Comparison of ENCODE assay signal across 1 cellular context in genomic region chr20:45374101-45374467, GRCh38.
TF ChIP-seq lines count a peak whose summit lies in the region.

No MANE protein-coding gene starts in this region.

TF ChIP-seq in HCT116, 20 proteins besides CTCF, POLR2A, EP300 and RAD21 (continued from another document):
- no peak for TF ChIP-seq TCF7L2 (IDR thresholded peaks at IDR 0.05; ENCODE audit: borderline replicate concordance, extremely low read depth, insufficient read depth, insufficient read length)
- TF ChIP-seq, protein P1, sequence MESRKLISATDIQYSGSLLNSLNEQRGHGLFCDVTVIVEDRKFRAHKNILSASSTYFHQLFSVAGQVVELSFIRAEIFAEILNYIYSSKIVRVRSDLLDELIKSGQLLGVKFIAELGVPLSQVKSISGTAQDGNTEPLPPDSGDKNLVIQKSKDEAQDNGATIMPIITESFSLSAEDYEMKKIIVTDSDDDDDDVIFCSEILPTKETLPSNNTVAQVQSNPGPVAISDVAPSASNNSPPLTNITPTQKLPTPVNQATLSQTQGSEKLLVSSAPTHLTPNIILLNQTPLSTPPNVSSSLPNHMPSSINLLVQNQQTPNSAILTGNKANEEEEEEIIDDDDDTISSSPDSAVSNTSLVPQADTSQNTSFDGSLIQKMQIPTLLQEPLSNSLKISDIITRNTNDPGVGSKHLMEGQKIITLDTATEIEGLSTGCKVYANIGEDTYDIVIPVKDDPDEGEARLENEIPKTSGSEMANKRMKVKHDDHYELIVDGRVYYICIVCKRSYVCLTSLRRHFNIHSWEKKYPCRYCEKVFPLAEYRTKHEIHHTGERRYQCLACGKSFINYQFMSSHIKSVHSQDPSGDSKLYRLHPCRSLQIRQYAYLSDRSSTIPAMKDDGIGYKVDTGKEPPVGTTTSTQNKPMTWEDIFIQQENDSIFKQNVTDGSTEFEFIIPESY (IDR thresholded peaks at IDR 0.05; ENCODE audit: extremely low read depth, insufficient replicate concordance, low read length): no peak
- no peak for TF ChIP-seq CBX3 (IDR thresholded peaks at IDR 0.05; ENCODE audit: low read depth)
- TF ChIP-seq SP1 (IDR thresholded peaks at IDR 0.05; ENCODE audit: low read depth): no peak
- no peak for TF ChIP-seq ZFX (IDR thresholded peaks at IDR 0.05)
- TF ChIP-seq EZH2phosphoT487 (IDR thresholded peaks at IDR 0.05; ENCODE audit: borderline replicate concordance): no peak
